Comparison of ENCODE assay signal across 1 cellular context in the genomic region with DNA sequence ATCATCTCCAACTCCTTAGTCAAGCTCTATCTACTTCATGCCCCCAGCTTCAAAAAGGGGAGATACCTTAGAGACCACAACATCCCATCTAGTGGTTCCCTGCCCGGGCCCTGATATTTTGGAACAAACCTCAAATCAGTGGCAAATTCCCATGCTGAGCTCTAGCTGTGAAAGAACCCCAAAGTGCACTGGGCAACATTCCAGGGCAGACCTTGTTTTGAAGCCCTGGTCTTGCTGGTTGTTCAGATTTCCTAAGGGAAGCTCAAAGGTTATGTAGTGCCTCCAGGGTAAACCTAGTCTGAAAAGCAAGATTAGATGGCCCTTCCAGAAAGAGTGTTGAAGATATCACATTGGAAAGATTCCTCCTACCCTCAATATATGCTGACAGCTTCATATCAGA.
TF ChIP-seq lines count a peak whose summit lies in the region.

No MANE protein-coding gene starts in this region.

TF ChIP-seq in HepG2, 621 proteins besides CTCF, POLR2A, EP300 and RAD21:
- peak; percentile 73 for TF ChIP-seq HNF4G (IDR thresholded peaks at IDR 0.05; ENCODE audit: borderline replicate concordance, low read depth, low read length)
- TF ChIP-seq HNF4G (CRISPR knock-in tag; IDR thresholded peaks at IDR 0.05; ENCODE audit: borderline replicate concordance, low read depth): 0 out of 2 replicates have a peak, but pooled peaks have one; percentile 40
- TF ChIP-seq KLF16 (CRISPR knock-in tag; IDR thresholded peaks at IDR 0.05): no peak
- peak; percentile 54; the same call in 1 of the 2 replicates for TF ChIP-seq ZNF331 (CRISPR knock-in tag; IDR thresholded peaks at IDR 0.05)
- 0 out of 2 replicates have a peak, but pooled peaks have one; percentile 36 for TF ChIP-seq TGIF2 (CRISPR knock-in tag; IDR thresholded peaks at IDR 0.05)
- TF ChIP-seq HDAC1 (CRISPR knock-in tag; IDR thresholded peaks at IDR 0.05): peak; percentile 28; the same call in 1 of the 2 replicates
- peak; percentile 41; the same call in 1 of the 2 replicates for TF ChIP-seq ZNF335 (CRISPR knock-in tag; IDR thresholded peaks at IDR 0.05)
- peak; percentile 95 for TF ChIP-seq TEAD3 (CRISPR knock-in tag; optimal IDR thresholded peaks at IDR 0.05; ENCODE audit: borderline replicate concordance)
- peak; percentile 35; the same call in 1 of the 2 replicates for TF ChIP-seq ARID4A (CRISPR knock-in tag; IDR thresholded peaks at IDR 0.05; ENCODE audit: borderline replicate concordance)
- 0 out of 2 replicates have a peak, but pooled peaks have one; percentile 35 for TF ChIP-seq PITX1 (CRISPR knock-in tag; IDR thresholded peaks at IDR 0.05)
- 0 out of 2 replicates have a peak, but pooled peaks have one; percentile 20 for TF ChIP-seq ZMYM4 (CRISPR knock-in tag; IDR thresholded peaks at IDR 0.05)
- TF ChIP-seq ZNF567 (CRISPR knock-in tag; IDR thresholded peaks at IDR 0.05; ENCODE audit: borderline replicate concordance): no peak
- TF ChIP-seq SMYD3 (CRISPR knock-in tag; IDR thresholded peaks at IDR 0.05): 0 out of 2 replicates have a peak, but pooled peaks have one; percentile 50
- TF ChIP-seq MED1 (CRISPR knock-in tag; IDR thresholded peaks at IDR 0.05): peak; percentile 35; the same call in 1 of the 2 replicates
- no peak for TF ChIP-seq HMG20B (CRISPR knock-in tag; conservative IDR thresholded peaks at IDR 0.05)
- TF ChIP-seq SOX13 (IDR thresholded peaks at IDR 0.05): no peak
- 0 out of 4 replicates have a peak, but pooled peaks of 1 of the 2 experiments have one; percentile 15 for TF ChIP-seq SOX13 (CRISPR knock-in tag; conservative IDR thresholded peaks at IDR 0.05 in 1 of 2, IDR thresholded peaks at IDR 0.05 in 1 of 2)
- no peak for TF ChIP-seq ZNF274 (CRISPR knock-in tag; IDR thresholded peaks at IDR 0.05)
- 0 out of 4 replicates have a peak, but pooled peaks have one; percentile 10 to 36 for TF ChIP-seq MAFK (conservative IDR thresholded peaks at IDR 0.05 in 1 of 2, IDR thresholded peaks at IDR 0.05 in 1 of 2; ENCODE audit: low read length in 2 of 2)
- peak; percentile 41; the same call in 1 of the 2 replicates for TF ChIP-seq CEBPG (CRISPR knock-in tag; IDR thresholded peaks at IDR 0.05)
- peak; percentile 75 for TF ChIP-seq GATAD2A (CRISPR knock-in tag; IDR thresholded peaks at IDR 0.05)
- 0 out of 2 replicates have a peak, but pooled peaks have one; percentile 12 for TF ChIP-seq LCORL (IDR thresholded peaks at IDR 0.05)
- no peak; the same call in 1 of the 2 replicates for TF ChIP-seq LCORL (CRISPR knock-in tag; IDR thresholded peaks at IDR 0.05)
- TF ChIP-seq GFI1 (CRISPR knock-in tag; IDR thresholded peaks at IDR 0.05; ENCODE audit: borderline replicate concordance): peak; percentile 87
- TF ChIP-seq HOXA3 (CRISPR knock-in tag; IDR thresholded peaks at IDR 0.05): peak; percentile 20; the same call in 1 of the 2 replicates
- TF ChIP-seq SAP130 (CRISPR knock-in tag; IDR thresholded peaks at IDR 0.05; ENCODE audit: low read depth): 0 out of 2 replicates have a peak, but pooled peaks have one; percentile 32
- peak; percentile 52; the same call in 1 of the 2 replicates for TF ChIP-seq TARDBP (CRISPR knock-in tag; IDR thresholded peaks at IDR 0.05)
- no peak for TF ChIP-seq ZNF121 (CRISPR knock-in tag; IDR thresholded peaks at IDR 0.05)
- TF ChIP-seq ZBTB10 (CRISPR knock-in tag; IDR thresholded peaks at IDR 0.05; ENCODE audit: borderline replicate concordance): peak; percentile 39; the same call in 1 of the 2 replicates
- TF ChIP-seq HNF1A (IDR thresholded peaks at IDR 0.05; ENCODE audit: low read depth): no peak
- TF ChIP-seq HNF1A (CRISPR knock-in tag; IDR thresholded peaks at IDR 0.05; ENCODE audit: borderline replicate concordance): no peak
- TF ChIP-seq HDAC2 (CRISPR knock-in tag; IDR thresholded peaks at IDR 0.05): 0 out of 2 replicates have a peak, but pooled peaks have one; percentile 40
- TF ChIP-seq SNAPC2 (CRISPR knock-in tag; IDR thresholded peaks at IDR 0.05): 0 out of 2 replicates have a peak, but pooled peaks have one; percentile 40
- no peak for TF ChIP-seq ZC3H13 (CRISPR knock-in tag; IDR thresholded peaks at IDR 0.05)
- TF ChIP-seq, protein P1, sequence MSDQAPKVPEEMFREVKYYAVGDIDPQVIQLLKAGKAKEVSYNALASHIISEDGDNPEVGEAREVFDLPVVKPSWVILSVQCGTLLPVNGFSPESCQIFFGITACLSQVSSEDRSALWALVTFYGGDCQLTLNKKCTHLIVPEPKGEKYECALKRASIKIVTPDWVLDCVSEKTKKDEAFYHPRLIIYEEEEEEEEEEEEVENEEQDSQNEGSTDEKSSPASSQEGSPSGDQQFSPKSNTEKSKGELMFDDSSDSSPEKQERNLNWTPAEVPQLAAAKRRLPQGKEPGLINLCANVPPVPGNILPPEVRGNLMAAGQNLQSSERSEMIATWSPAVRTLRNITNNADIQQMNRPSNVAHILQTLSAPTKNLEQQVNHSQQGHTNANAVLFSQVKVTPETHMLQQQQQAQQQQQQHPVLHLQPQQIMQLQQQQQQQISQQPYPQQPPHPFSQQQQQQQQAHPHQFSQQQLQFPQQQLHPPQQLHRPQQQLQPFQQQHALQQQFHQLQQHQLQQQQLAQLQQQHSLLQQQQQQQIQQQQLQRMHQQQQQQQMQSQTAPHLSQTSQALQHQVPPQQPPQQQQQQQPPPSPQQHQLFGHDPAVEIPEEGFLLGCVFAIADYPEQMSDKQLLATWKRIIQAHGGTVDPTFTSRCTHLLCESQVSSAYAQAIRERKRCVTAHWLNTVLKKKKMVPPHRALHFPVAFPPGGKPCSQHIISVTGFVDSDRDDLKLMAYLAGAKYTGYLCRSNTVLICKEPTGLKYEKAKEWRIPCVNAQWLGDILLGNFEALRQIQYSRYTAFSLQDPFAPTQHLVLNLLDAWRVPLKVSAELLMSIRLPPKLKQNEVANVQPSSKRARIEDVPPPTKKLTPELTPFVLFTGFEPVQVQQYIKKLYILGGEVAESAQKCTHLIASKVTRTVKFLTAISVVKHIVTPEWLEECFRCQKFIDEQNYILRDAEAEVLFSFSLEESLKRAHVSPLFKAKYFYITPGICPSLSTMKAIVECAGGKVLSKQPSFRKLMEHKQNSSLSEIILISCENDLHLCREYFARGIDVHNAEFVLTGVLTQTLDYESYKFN (CRISPR knock-in tag; conservative IDR thresholded peaks at IDR 0.05): peak; percentile 71
- TF ChIP-seq HOXA5 (CRISPR knock-in tag; IDR thresholded peaks at IDR 0.05): peak; percentile 48; the same call in 1 of the 2 replicates
- 0 out of 2 replicates have a peak, but pooled peaks have one; percentile 29 for TF ChIP-seq DPF2 (CRISPR knock-in tag; IDR thresholded peaks at IDR 0.05; ENCODE audit: borderline replicate concordance, low read depth)
- TF ChIP-seq, protein P2, sequence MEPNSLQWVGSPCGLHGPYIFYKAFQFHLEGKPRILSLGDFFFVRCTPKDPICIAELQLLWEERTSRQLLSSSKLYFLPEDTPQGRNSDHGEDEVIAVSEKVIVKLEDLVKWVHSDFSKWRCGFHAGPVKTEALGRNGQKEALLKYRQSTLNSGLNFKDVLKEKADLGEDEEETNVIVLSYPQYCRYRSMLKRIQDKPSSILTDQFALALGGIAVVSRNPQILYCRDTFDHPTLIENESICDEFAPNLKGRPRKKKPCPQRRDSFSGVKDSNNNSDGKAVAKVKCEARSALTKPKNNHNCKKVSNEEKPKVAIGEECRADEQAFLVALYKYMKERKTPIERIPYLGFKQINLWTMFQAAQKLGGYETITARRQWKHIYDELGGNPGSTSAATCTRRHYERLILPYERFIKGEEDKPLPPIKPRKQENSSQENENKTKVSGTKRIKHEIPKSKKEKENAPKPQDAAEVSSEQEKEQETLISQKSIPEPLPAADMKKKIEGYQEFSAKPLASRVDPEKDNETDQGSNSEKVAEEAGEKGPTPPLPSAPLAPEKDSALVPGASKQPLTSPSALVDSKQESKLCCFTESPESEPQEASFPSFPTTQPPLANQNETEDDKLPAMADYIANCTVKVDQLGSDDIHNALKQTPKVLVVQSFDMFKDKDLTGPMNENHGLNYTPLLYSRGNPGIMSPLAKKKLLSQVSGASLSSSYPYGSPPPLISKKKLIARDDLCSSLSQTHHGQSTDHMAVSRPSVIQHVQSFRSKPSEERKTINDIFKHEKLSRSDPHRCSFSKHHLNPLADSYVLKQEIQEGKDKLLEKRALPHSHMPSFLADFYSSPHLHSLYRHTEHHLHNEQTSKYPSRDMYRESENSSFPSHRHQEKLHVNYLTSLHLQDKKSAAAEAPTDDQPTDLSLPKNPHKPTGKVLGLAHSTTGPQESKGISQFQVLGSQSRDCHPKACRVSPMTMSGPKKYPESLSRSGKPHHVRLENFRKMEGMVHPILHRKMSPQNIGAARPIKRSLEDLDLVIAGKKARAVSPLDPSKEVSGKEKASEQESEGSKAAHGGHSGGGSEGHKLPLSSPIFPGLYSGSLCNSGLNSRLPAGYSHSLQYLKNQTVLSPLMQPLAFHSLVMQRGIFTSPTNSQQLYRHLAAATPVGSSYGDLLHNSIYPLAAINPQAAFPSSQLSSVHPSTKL (CRISPR knock-in tag; IDR thresholded peaks at IDR 0.05): peak; percentile 49
- TF ChIP-seq ASH2L (IDR thresholded peaks at IDR 0.05; ENCODE audit: insufficient read length, low read depth, low read length): peak; percentile 9
- TF ChIP-seq FOXO1 (CRISPR knock-in tag; IDR thresholded peaks at IDR 0.05): peak; percentile 47; the same call in 1 of the 2 replicates
- 0 out of 2 replicates have a peak, but pooled peaks have one; percentile 17 for TF ChIP-seq SOX5 (CRISPR knock-in tag; IDR thresholded peaks at IDR 0.05; ENCODE audit: borderline replicate concordance)
- peak; percentile 88 for TF ChIP-seq HNF4A (CRISPR knock-in tag; IDR thresholded peaks at IDR 0.05)
- no peak for TF ChIP-seq ZNF607 (CRISPR knock-in tag; IDR thresholded peaks at IDR 0.05; ENCODE audit: borderline replicate concordance)
